ENCODE assay signal across 1 cellular context in genomic region chrX:153765138-153766079, GRCh38.
TF ChIP-seq lines count a peak whose summit lies in the region.

No MANE protein-coding gene starts in this region.

TF ChIP-seq in IMR-90, 13 proteins besides CTCF, POLR2A, EP300 and RAD21 (continued from another document):
- TF ChIP-seq ELK1 (IDR thresholded peaks at IDR 0.05; ENCODE audit: borderline replicate concordance, low read depth, low read length) (no peak), BHLHE40 (IDR thresholded peaks at IDR 0.05; ENCODE audit: low read depth, low read length) (no peak)
